ENCODE assay signal across 25 cellular contexts in genomic region chr4:63831590-63831989, GRCh38.
"Had no signal": no experiment of that assay in that cellular context is flagged by ENCODE, and none has a peak within 500 bp of the region (broad histone marks: within the 10 kb centered on the region; RNA-seq: fewer than 3 reads in every experiment).

No MANE protein-coding gene starts in this region.

- DNase-seq: natural killer cell; occipital lobe; pancreas; psoas muscle; right cardiac atrium; right lobe of liver; sigmoid colon; small intestine; stimulated activated CD4-positive, alpha-beta T cell treated with anti-CD3 and anti-CD28 coated beads, Interleukin-15, amount 100 ng/mL, for 24 hours; stimulated activated CD4-positive, alpha-beta T cell treated with anti-CD3 and anti-CD28 coated beads, Interleukin-2, amount 100 ng/mL, for 24 hours; stimulated activated CD4-positive, alpha-beta T cell treated with anti-CD3 and anti-CD28 coated beads, Interleukin-2, amount 100 ng/mL, for 48 hours; stimulated activated CD4-positive, alpha-beta T cell treated with anti-CD3 and anti-CD28 coated beads, Interleukin-4, amount 100 ng/mL, for 24 hours; stimulated activated naive B cell treated with anti-CD40 and anti-IgM and Interleukin-4, amounts not matched to agents 10 μg/mL and 1 μg/mL and 100 μg/mL, for 72 hours; stimulated activated naive CD4-positive, alpha-beta T cell treated with Interleukin-2 at 50 U/mL for 16 hours; stomach; thyroid gland; trophoblast cell had no signal

- H3K4me3 Mint-ChIP-seq: natural killer cell; nephron; neural progenitor cell; stimulated activated effector memory CD8-positive, alpha-beta T cell treated with anti-CD3 and anti-CD28 coated beads, Interleukin-12 subunit alpha, Interleukin-12 subunit beta, amount 100 ng/mL, for 72 hours; stimulated activated naive B cell treated with anti-CD40 and anti-IgM and Interleukin-4, amounts not matched to agents 10 μg/mL and 1 μg/mL and 100 μg/mL, for 72 hours; stimulated activated naive CD8-positive, alpha-beta T cell treated with anti-CD3 and anti-CD28 coated beads, Interleukin-15, Interleukin-2, amounts not matched to agents 100 ng/mL and 50 ng/mL, for 24 hours had no signal

- H3K27ac Mint-ChIP-seq: natural killer cell; nephron; neural progenitor cell; stimulated activated effector memory CD8-positive, alpha-beta T cell treated with anti-CD3 and anti-CD28 coated beads, Interleukin-12 subunit alpha, Interleukin-12 subunit beta, amount 100 ng/mL, for 72 hours; stimulated activated naive B cell treated with anti-CD40 and anti-IgM and Interleukin-4, amounts not matched to agents 10 μg/mL and 1 μg/mL and 100 μg/mL, for 72 hours; stimulated activated naive CD8-positive, alpha-beta T cell treated with anti-CD3 and anti-CD28 coated beads, Interleukin-15, Interleukin-2, amounts not matched to agents 100 ng/mL and 50 ng/mL, for 24 hours had no signal

- H3K9me3 Mint-ChIP-seq: nephron, neural progenitor cell had no signal

- H3K27me3 Mint-ChIP-seq: stimulated activated naive B cell treated with anti-CD40 and anti-IgM and Interleukin-4, amounts not matched to agents 10 μg/mL and 1 μg/mL and 100 μg/mL, for 72 hours; stimulated activated naive CD8-positive, alpha-beta T cell treated with anti-CD3 and anti-CD28 coated beads, Interleukin-15, Interleukin-2, amounts not matched to agents 100 ng/mL and 50 ng/mL, for 24 hours had no signal

- H3K4me3 ChIP-seq: neural progenitor cell, pancreas, psoas muscle, right lobe of liver, sigmoid colon, stomach, thoracic aorta, thyroid gland, tibial nerve, upper lobe of left lung, vagina had no signal

- H3K36me3 Mint-ChIP-seq: neural progenitor cell; stimulated activated effector memory CD8-positive, alpha-beta T cell treated with anti-CD3 and anti-CD28 coated beads, Interleukin-12 subunit alpha, Interleukin-12 subunit beta, amount 100 ng/mL, for 72 hours; stimulated activated naive B cell treated with anti-CD40 and anti-IgM and Interleukin-4, amounts not matched to agents 10 μg/mL and 1 μg/mL and 100 μg/mL, for 72 hours had no signal

- ATAC-seq: natural killer cell; pancreas; psoas muscle; right cardiac atrium; right lobe of liver; stimulated activated effector memory CD8-positive, alpha-beta T cell treated with anti-CD3 and anti-CD28 coated beads, Interleukin-12 subunit alpha, Interleukin-12 subunit beta, amount 100 ng/mL, for 72 hours; stimulated activated naive B cell treated with anti-CD40 and anti-IgM and Interleukin-4, amounts not matched to agents 10 μg/mL and 1 μg/mL and 100 μg/mL, for 72 hours had no signal

- H3K4me1 Mint-ChIP-seq: natural killer cell; nephron; neural progenitor cell; stimulated activated effector memory CD8-positive, alpha-beta T cell treated with anti-CD3 and anti-CD28 coated beads, Interleukin-12 subunit alpha, Interleukin-12 subunit beta, amount 100 ng/mL, for 72 hours; stimulated activated naive B cell treated with anti-CD40 and anti-IgM and Interleukin-4, amounts not matched to agents 10 μg/mL and 1 μg/mL and 100 μg/mL, for 72 hours had no signal
